ENCODE assay signal across 10 cellular contexts in genomic region chr2:159091981-159092380, GRCh38.
DNase-seq lines count a peak whose midpoint lies in the region; ATAC-seq, FAIRE-seq and TF ChIP-seq lines count a peak whose summit lies in the region.
"Had no signal": no experiment of that assay in that cellular context is flagged by ENCODE, and none has a peak within 500 bp of the region (broad histone marks: within the 10 kb centered on the region; RNA-seq: fewer than 3 reads in every experiment).

No MANE protein-coding gene starts in this region.

- H3K9me3 Mint-ChIP-seq in astrocyte (ENCODE audit: unreplicated experiment), result peaks cover 13% of the 10 kb centered on the region

- peaks cover 10% of the 10 kb centered on the region for H3K9me3 ChIP-seq in astrocyte (ENCODE audit: insufficient read depth, low read depth, low read length)

- DNase-seq in astrocyte (ENCODE audit: low read depth) (no peak), HUDEP-2 (lab: John Stamatoyannopoulos, UW; ENCODE audit: unreplicated experiment in 76 of 76) (no peak), amygdala (lab: John Stamatoyannopoulos, UW) (no peak), NCI-H2029 treated with DMSO at 0.1 percent for 48 hours (lab: John Stamatoyannopoulos, UW) (no peak), NCI-H146 treated with DMSO at 0.1 percent for 48 hours (lab: John Stamatoyannopoulos, UW; ENCODE audit: unreplicated experiment) (no peak)
- DNase-seq: erythroblast; stimulated activated CD4-positive, alpha-beta T cell treated with anti-CD3 and anti-CD28 coated beads, Interleukin-4, amount 100 ng/mL, for 1 hour had no signal

- peak overlapping the region; percentile 97 for H3K27ac ChIP-seq in astrocyte (ENCODE audit: low read depth, low read length)
- peak overlapping the region; percentile 62 for H3K27ac ChIP-seq in rectal smooth muscle tissue (ENCODE audit: low read depth, low read length)

- peaks cover 22% of the 10 kb centered on the region for H3K4me1 ChIP-seq in astrocyte (ENCODE audit: insufficient read depth, low read length)
- peaks cover 52% of the 10 kb centered on the region for H3K4me1 ChIP-seq in rectal smooth muscle tissue (ENCODE audit: control insufficient read depth, insufficient read depth, low read length)

- ATAC-seq in GM18868 (IDR thresholded peaks at IDR 0.05; ENCODE audit: unreplicated experiment) (peak; percentile 37), HG03354 (IDR thresholded peaks at IDR 0.05; ENCODE audit: poor library complexity, severe bottlenecking, unreplicated experiment) (peak; percentile 41)

- H3K36me3 ChIP-seq in astrocyte (ENCODE audit: insufficient read depth, low read length), result no peaks in the 10 kb centered on the region
- no peaks in the 10 kb centered on the region for H3K36me3 ChIP-seq in rectal smooth muscle tissue (ENCODE audit: control insufficient read depth, insufficient read depth, low read length)

- H3K27me3 Mint-ChIP-seq in astrocyte (ENCODE audit: low read depth, unreplicated experiment), result no peaks in the 10 kb centered on the region

- H3K27ac Mint-ChIP-seq in astrocyte (ENCODE audit: unreplicated experiment), result peak overlapping the region; percentile 9

- no peak for TF ChIP-seq CTCF in astrocyte (IDR thresholded peaks at IDR 0.05; ENCODE audit: insufficient read depth, low read depth, low read length)

- H3K79me2 ChIP-seq in astrocyte (ENCODE audit: insufficient read depth, low read length), result peaks cover 66% of the 10 kb centered on the region

- H3K27me3 ChIP-seq in astrocyte (ENCODE audit: insufficient read depth, low read length), result no peaks in the 10 kb centered on the region
- no peaks in the 10 kb centered on the region for H3K27me3 ChIP-seq in rectal smooth muscle tissue (ENCODE audit: control insufficient read depth, insufficient read depth, low read length)

- H3K9ac ChIP-seq in astrocyte (ENCODE audit: low read length) (peak overlapping the region; percentile 78), rectal smooth muscle tissue (ENCODE audit: low read length) (no peak overlapping the region)

- no peak overlapping the region for H3K4me3 ChIP-seq in astrocyte (ENCODE audit: insufficient read depth, low read depth, low read length)
- H3K4me3 ChIP-seq in rectal smooth muscle tissue (ENCODE audit: low read length), result no peak overlapping the region

- FAIRE-seq in astrocyte (lab: Jason Lieb, UNC), result no peak

- no peak overlapping the region for H2AFZ ChIP-seq in astrocyte (ENCODE audit: low read depth, low read length)

- peak overlapping the region; percentile 79 for H3K4me2 ChIP-seq in astrocyte (ENCODE audit: low read length)

- no peak overlapping the region for H3K4me3 Mint-ChIP-seq in astrocyte (ENCODE audit: unreplicated experiment)

- H4K20me1 ChIP-seq in astrocyte (ENCODE audit: insufficient read depth, low read length), result no peaks in the 10 kb centered on the region

- peaks cover 52% of the 10 kb centered on the region for H3K4me1 Mint-ChIP-seq in astrocyte (ENCODE audit: low read depth, unreplicated experiment)

- peaks cover 15% of the 10 kb centered on the region for H3K36me3 Mint-ChIP-seq in astrocyte (ENCODE audit: low read depth, unreplicated experiment)
